10 cellular contexts compared by ENCODE assay signal in genomic region chr3:112499328-112499727, GRCh38. TPM values are rescaled to one million over a fixed set of nuclear protein-coding genes. Genes with fewer than 3 reads are reported as not detected.
DNase-seq lines count a peak whose midpoint lies in the region; ATAC-seq, FAIRE-seq and TF ChIP-seq lines count a peak whose summit lies in the region.
"Had no signal": no experiment of that assay in that cellular context is flagged by ENCODE, and none has a peak within 500 bp of the region (broad histone marks: within the 10 kb centered on the region; RNA-seq: fewer than 3 reads in every experiment).

Gene BTLA, minus strand, starts transcription at chr3:112499472. Its CDS starts 114 bp downstream, at chr3:112499358.

- intact Hi-C loops in CD4-positive, alpha-beta memory T cell (cut with micrococcal nuclease): loop anchor here (1.0 to 2.0 kb wide), 4 partner anchors 19 to 61 kb away; partner anchors contain the start of gene ATG3
- intact Hi-C loops in activated CD8-positive, alpha-beta T cell treated with anti-CD3 and anti-CD28 coated beads for 36 hours (cut with micrococcal nuclease): loop anchor here (2.0 kb wide), 1 partner anchor 35 kb away; no protein-coding TSS in a partner anchor
- intact Hi-C loops in pancreas (cut with DNase I): no loop called here

- H3K4me3 ChIP-seq in CD4-positive, alpha-beta memory T cell (ENCODE audit: low read length in 2 of 2): peak within 1 kb of the TSS; percentile 65 to 66
- no peak within 1 kb of the TSS for H3K4me3 ChIP-seq in pancreas
- H3K4me3 ChIP-seq: stomach had no signal

- no peaks in the 10 kb centered on the region for H3K36me3 ChIP-seq in CD4-positive, alpha-beta memory T cell (ENCODE audit: insufficient read depth, low read length)
- no peaks in the 10 kb centered on the region for H3K36me3 ChIP-seq in pancreas
- H3K36me3 ChIP-seq: stomach had no signal

- H3K27ac Mint-ChIP-seq in CD4-positive, alpha-beta memory T cell: peak within 1 kb of the TSS; percentile 91 to 97 (median 95)
- H3K27ac Mint-ChIP-seq in activated CD8-positive, alpha-beta T cell treated with anti-CD3 and anti-CD28 coated beads for 36 hours: peak within 1 kb of the TSS; percentile 97

- TF ChIP-seq POLR2A in GM19099 (IDR thresholded peaks at IDR 0.05; ENCODE audit: extremely low read depth, insufficient read length, low read depth): peak; percentile 52

- CTCF ChIA-PET in CD4-positive, alpha-beta memory T cell (lab: Charles Lee; ENCODE audit: partially characterized antibody): interaction anchor here (1.1 to 2.8 kb wide), 6 partner anchors 10 to 388 kb away, joined by 3 to 12 read pairs (median 8); no protein-coding TSS in a partner anchor
- CTCF ChIA-PET in activated CD8-positive, alpha-beta T cell treated with anti-CD3 and anti-CD28 coated beads for 36 hours (lab: Charles Lee): interaction anchor here (1.3 to 3.6 kb wide), 8 partner anchors 8 to 388 kb away, joined by 3 to 16 read pairs (median 5); partner anchors contain the start of gene CD200

- POLR2A ChIA-PET in CD4-positive, alpha-beta memory T cell (lab: Charles Lee; ENCODE audit: partially characterized antibody): interaction anchor here (0.7 to 4.0 kb wide), 17 partner anchors 8 to 639 kb away, joined by 3 to 32 read pairs (median 4); partner anchors contain the start of genes ATG3, CD200, GCSAM and SLC35A5
- POLR2A ChIA-PET in activated CD8-positive, alpha-beta T cell treated with anti-CD3 and anti-CD28 coated beads for 36 hours (lab: Charles Lee): interaction anchor here (1.0 to 1.9 kb wide), 4 partner anchors 9 to 35 kb away, joined by 3 to 5 read pairs (median 3); no protein-coding TSS in a partner anchor

- WGBS in pancreas, 2 donors: 54 to 68% methylated on average over 4 of the region's 4 CpGs

- TF ChIP-seq CTCF in activated CD8-positive, alpha-beta T cell treated with anti-CD3 and anti-CD28 coated beads for 36 hours (IDR thresholded peaks at IDR 0.05): no peak
- TF ChIP-seq CTCF in pancreas (IDR thresholded peaks at IDR 0.05): no peak
- TF ChIP-seq CTCF in foreskin keratinocyte (conservative IDR thresholded peaks at IDR 0.05): no peak

- ATAC-seq in HG03064 (IDR thresholded peaks at IDR 0.05; ENCODE audit: low read depth, unreplicated experiment) (peak; percentile 51), pancreas (no peak), foreskin keratinocyte (no peak)
- peak; percentile 70 for ATAC-seq in activated CD8-positive, alpha-beta T cell treated with anti-CD3 and anti-CD28 coated beads for 36 hours

- H3K4me1 Mint-ChIP-seq in CD4-positive, alpha-beta memory T cell: peaks cover 29 to 61% (median 36%) of the 10 kb centered on the region in 4 donors
- peaks cover 50% of the 10 kb centered on the region for H3K4me1 Mint-ChIP-seq in activated CD8-positive, alpha-beta T cell treated with anti-CD3 and anti-CD28 coated beads for 36 hours (ENCODE audit: low read depth)

- no peaks in the 10 kb centered on the region for H3K9me3 Mint-ChIP-seq in CD4-positive, alpha-beta memory T cell
- no peaks in the 10 kb centered on the region for H3K9me3 Mint-ChIP-seq in activated CD8-positive, alpha-beta T cell treated with anti-CD3 and anti-CD28 coated beads for 36 hours

- H3K4me3 Mint-ChIP-seq in CD4-positive, alpha-beta memory T cell: peak within 1 kb of the TSS; percentile 94 to 100 (median 97)
- H3K4me3 Mint-ChIP-seq in activated CD8-positive, alpha-beta T cell treated with anti-CD3 and anti-CD28 coated beads for 36 hours: peak within 1 kb of the TSS; percentile 89

- peaks cover 42% of the 10 kb centered on the region for H3K4me1 ChIP-seq in CD4-positive, alpha-beta memory T cell (ENCODE audit: insufficient read depth, low read length)
- no peaks in the 10 kb centered on the region for H3K4me1 ChIP-seq in pancreas
- H3K4me1 ChIP-seq in foreskin keratinocyte: no peaks in the 10 kb centered on the region
- H3K4me1 ChIP-seq: stomach had no signal

- H3K27me3 ChIP-seq in CD4-positive, alpha-beta memory T cell (ENCODE audit: insufficient read depth, low read length): no peaks in the 10 kb centered on the region
- H3K27me3 ChIP-seq in pancreas (no peaks in the 10 kb centered on the region), foreskin keratinocyte (no peaks in the 10 kb centered on the region)
- H3K27me3 ChIP-seq: stomach had no signal

- no peaks in the 10 kb centered on the region for H3K27me3 Mint-ChIP-seq in CD4-positive, alpha-beta memory T cell
- H3K27me3 Mint-ChIP-seq in activated CD8-positive, alpha-beta T cell treated with anti-CD3 and anti-CD28 coated beads for 36 hours: no peaks in the 10 kb centered on the region

- peak; percentile 39 to 48 (median 42) for DNase-seq in CD4-positive, alpha-beta memory T cell
- DNase-seq in activated CD8-positive, alpha-beta T cell treated with anti-CD3 and anti-CD28 coated beads for 36 hours: peak; percentile 55
- DNase-seq in pancreas (no peak), mesenteric fat pad (ENCODE audit: low spot score) (no peak), foreskin keratinocyte (no peak), A172 (ENCODE audit: low spot score) (no peak)
- DNase-seq: NK-92 treated with Interleukin-12 subunit alpha and Interleukin-12 subunit beta, amount 100 ng/mL, for 24 hours; stomach had no signal

- H3K36me3 Mint-ChIP-seq in CD4-positive, alpha-beta memory T cell: peaks cover 4 to 27% of the 10 kb centered on the region in 2 donors
- peaks cover 14% of the 10 kb centered on the region for H3K36me3 Mint-ChIP-seq in activated CD8-positive, alpha-beta T cell treated with anti-CD3 and anti-CD28 coated beads for 36 hours (ENCODE audit: low read depth)

- FAIRE-seq in pancreas (lab: Jason Lieb, UNC): no peak

- no peaks in the 10 kb centered on the region for H3K9me3 ChIP-seq in CD4-positive, alpha-beta memory T cell (ENCODE audit: control insufficient read depth in 1 of 2, low read length in 2 of 2)
- H3K9me3 ChIP-seq in pancreas: no peaks in the 10 kb centered on the region
- H3K9me3 ChIP-seq: stomach had no signal

- H3K27ac ChIP-seq in CD4-positive, alpha-beta memory T cell (ENCODE audit: low read depth, low read length): peak within 1 kb of the TSS; percentile 57
- H3K27ac ChIP-seq in pancreas (no peak within 1 kb of the TSS), foreskin keratinocyte (no peak within 1 kb of the TSS)

RNA-seq across cellular contexts. Expression of gene BTLA, which starts in this region (rescaled TPM):
- total RNA-seq in CD4-positive, alpha-beta memory T cell: 10 to 100 TPM; 22.9 to 24.9 TPM
- polyA plus RNA-seq in CD4-positive, alpha-beta memory T cell: 10 to 100 TPM; 17.5 to 18.6 TPM
- 10 to 100 TPM; 12.8 to 13.2 TPM for total RNA-seq in activated CD8-positive, alpha-beta T cell treated with anti-CD3 and anti-CD28 coated beads for 36 hours
- total RNA-seq in pancreas: under 1 TPM in 4 of 6 donors, not detected in 2; 0.06 to 0.72 (median 0.20) TPM
- not detected for polyA plus RNA-seq in pancreas
- total RNA-seq in mesenteric fat pad: 0.64 TPM
- total RNA-seq in foreskin keratinocyte: not detected in 2 replicates
- polyA plus RNA-seq in foreskin keratinocyte: not detected in 2 replicates
- not detected in 2 replicates for total RNA-seq in A172 (2014; rRNA removed; shearing (Covaris generic))

Comparison
In these comparisons a context has a peak if more than half of its experiments do, and no peak if none do; other contexts are left out.
1. RNA of gene BTLA (polyA plus RNA-seq): 17.5 to 18.6 TPM in CD4-positive, alpha-beta memory T cell; not detected in pancreas and not detected in foreskin keratinocyte; every median in the first group is over 10 times any median in the second.
2. DNase-seq: peak in CD4-positive, alpha-beta memory T cell (5 of 5) and activated CD8-positive, alpha-beta T cell treated with anti-CD3 and anti-CD28 coated beads for 36 hours (single experiment); none in pancreas (0 of 6), mesenteric fat pad (single experiment), foreskin keratinocyte (0 of 2) and A172 (single experiment).
3. H3K4me3 ChIP-seq: peak in CD4-positive, alpha-beta memory T cell (2 of 2); none in pancreas (0 of 4).
4. ATAC-seq: peak in HG03064 (single experiment) and activated CD8-positive, alpha-beta T cell treated with anti-CD3 and anti-CD28 coated beads for 36 hours (single experiment); none in pancreas (0 of 4) and foreskin keratinocyte (single experiment).
5. intact Hi-C loops: an anchor here in CD4-positive, alpha-beta memory T cell (1.0 to 2.0 kb wide) and activated CD8-positive, alpha-beta T cell treated with anti-CD3 and anti-CD28 coated beads for 36 hours (2.0 kb wide); none called in pancreas.